ENCODE assay signal across 22 cellular contexts in genomic region chr4:28548549-28548948, GRCh38.
"Had no signal": no experiment of that assay in that cellular context is flagged by ENCODE, and none has a peak within 500 bp of the region (broad histone marks: within the 10 kb centered on the region; RNA-seq: fewer than 3 reads in every experiment).

No MANE protein-coding gene starts in this region.

- ATAC-seq: activated T-cell treated with anti-CD3 and anti-CD28 coated beads, Interleukin-2, amount 50 U/mL, for 72 hours; foreskin keratinocyte; left lung; right cardiac atrium had no signal

- H3K27ac Mint-ChIP-seq: activated naive CD4-positive, alpha-beta T cell treated with anti-CD3 and anti-CD28 coated beads, Interleukin-2, amount 50 U/mL, for 24 hours; activated T-cell treated with anti-CD3 and anti-CD28 coated beads, Interleukin-2, amount 50 U/mL, for 72 hours; nephron progenitor cell; stimulated activated naive CD8-positive, alpha-beta T cell treated with anti-CD3 and anti-CD28 coated beads, Interleukin-15, Interleukin-2, amounts not matched to agents 100 ng/mL and 50 ng/mL, for 24 hours had no signal

- H3K4me1 ChIP-seq: adrenal gland, foreskin keratinocyte, left lung, prostate gland, suprapubic skin had no signal

- H3K9me3 ChIP-seq: adrenal gland, left lung, prostate gland had no signal

- H3K27me3 Mint-ChIP-seq: activated naive CD4-positive, alpha-beta T cell treated with anti-CD3 and anti-CD28 coated beads, Interleukin-2, amount 50 U/mL, for 24 hours; stimulated activated naive CD8-positive, alpha-beta T cell treated with anti-CD3 and anti-CD28 coated beads, Interleukin-15, Interleukin-2, amounts not matched to agents 100 ng/mL and 50 ng/mL, for 24 hours had no signal

- H3K4me3 ChIP-seq: adrenal gland, hepatocyte, left lung, prostate gland, SK-N-MC, suprapubic skin had no signal

- H3K27me3 ChIP-seq: adrenal gland, foreskin keratinocyte, hepatocyte, left lung, suprapubic skin had no signal

- H2AFZ ChIP-seq: hepatocyte had no signal

- H3K36me3 Mint-ChIP-seq: activated naive CD4-positive, alpha-beta T cell treated with anti-CD3 and anti-CD28 coated beads, Interleukin-2, amount 50 U/mL, for 24 hours had no signal

- H3K4me3 Mint-ChIP-seq: activated naive CD4-positive, alpha-beta T cell treated with anti-CD3 and anti-CD28 coated beads, Interleukin-2, amount 50 U/mL, for 24 hours; activated T-cell treated with anti-CD3 and anti-CD28 coated beads, Interleukin-2, amount 50 U/mL, for 72 hours; nephron progenitor cell; stimulated activated naive CD8-positive, alpha-beta T cell treated with anti-CD3 and anti-CD28 coated beads, Interleukin-15, Interleukin-2, amounts not matched to agents 100 ng/mL and 50 ng/mL, for 24 hours had no signal

- H3K4me2 ChIP-seq: hepatocyte had no signal

- H3K36me3 ChIP-seq: adrenal gland, left lung, prostate gland, suprapubic skin had no signal

- DNase-seq: activated CD4-positive, CD25-positive, alpha-beta regulatory T cell treated with anti-CD3 and anti-CD28 coated beads, Interleukin-2, amount 50 U/mL, for 72 hours; activated CD8-positive, alpha-beta memory T cell treated with anti-CD3 and anti-CD28 coated beads for 24 hours; activated CD8-positive, alpha-beta memory T cell treated with anti-CD3 and anti-CD28 coated beads, Interleukin-2, amount 50 U/mL, for 48 hours; activated gamma-delta T cell; activated T-cell treated with anti-CD3 and anti-CD28 coated beads, Interleukin-2, amount 50 U/mL, for 72 hours; adrenal gland; effector CD4-positive, alpha-beta T cell; foreskin keratinocyte; kidney; left lung; nephron progenitor cell; right cardiac atrium; stimulated activated CD4-positive, alpha-beta T cell treated with anti-CD3 and anti-CD28 coated beads, Interleukin-2, amount 100 ng/mL, for 48 hours; T-helper 1 cell; T1000; trophoblast cell had no signal

- H3K27ac ChIP-seq: adrenal gland, foreskin keratinocyte, hepatocyte, left lung, prostate gland, SK-N-MC, suprapubic skin had no signal

- H3K79me2 ChIP-seq: hepatocyte had no signal

- H3K4me1 Mint-ChIP-seq: activated naive CD4-positive, alpha-beta T cell treated with anti-CD3 and anti-CD28 coated beads, Interleukin-2, amount 50 U/mL, for 24 hours; nephron progenitor cell had no signal
